In the genomic region with DNA sequence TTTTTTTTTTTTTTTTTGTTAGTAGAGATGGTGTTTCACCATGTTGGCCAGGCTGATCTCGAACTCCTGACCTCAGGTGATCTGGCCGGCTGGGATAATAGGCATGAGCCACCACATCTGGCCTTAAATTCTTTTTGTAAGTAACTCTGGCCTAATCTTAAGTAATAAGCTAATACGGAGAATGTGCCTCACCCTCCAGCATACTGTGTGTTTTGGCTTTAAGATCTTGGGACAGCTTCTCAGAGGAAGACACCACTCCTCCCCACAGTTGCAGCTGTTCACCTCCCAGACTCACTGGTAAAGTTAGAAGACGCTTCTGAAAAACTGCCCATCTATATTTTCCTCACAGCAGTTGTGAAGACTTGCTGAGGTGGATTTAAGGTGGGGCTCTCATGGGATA, we compare ENCODE assay signal across 1 cellular context.
TF ChIP-seq lines count a peak whose summit lies in the region.

No MANE protein-coding gene starts in this region.

TF ChIP-seq in H1, 55 proteins besides CTCF, POLR2A, EP300 and RAD21 (continued from another document):
- TF ChIP-seq POLR2AphosphoS5 (IDR thresholded peaks at IDR 0.05; ENCODE audit: low read depth, low read length) (no peak), KDM5A (IDR thresholded peaks at IDR 0.05; ENCODE audit: low read length) (no peak)
TF ChIP-seq in H1: peak in this region for 0.
